In genomic region chr11:72239296-72239848, GRCh38 we compare ENCODE assay signal across 9 cellular contexts. TPM values are rescaled to one million over a fixed set of nuclear protein-coding genes. Genes with fewer than 3 reads are reported as not detected.
DNase-seq lines count a peak whose midpoint lies in the region; ATAC-seq, FAIRE-seq and TF ChIP-seq lines count a peak whose summit lies in the region.
"Had no signal": no experiment of that assay in that cellular context is flagged by ENCODE, and none has a peak within 500 bp of the region (broad histone marks: within the 10 kb centered on the region; RNA-seq: fewer than 3 reads in every experiment).

No MANE protein-coding gene starts in this region.

- H3K79me2 ChIP-seq in DOHH2 (ENCODE audit: control insufficient read depth, low read length) (no peaks in the 10 kb centered on the region), astrocyte (ENCODE audit: insufficient read depth, low read length) (no peaks in the 10 kb centered on the region)

- 13% methylated on average over 9 to 26 of the region's 27 CpGs for WGBS in body of pancreas, 2 donors

- H3K4me1 Mint-ChIP-seq in astrocyte (ENCODE audit: low read depth, unreplicated experiment) = peaks cover 13% of the 10 kb centered on the region

- no peaks in the 10 kb centered on the region for H3K9me3 ChIP-seq in DOHH2 (ENCODE audit: control insufficient read depth, insufficient read depth, low read length)
- no peaks in the 10 kb centered on the region for H3K9me3 ChIP-seq in astrocyte (ENCODE audit: insufficient read depth, low read depth, low read length)
- H3K9me3 ChIP-seq in stomach smooth muscle (ENCODE audit: control insufficient read depth in 2 of 2, low read length in 2 of 2) = no peaks in the 10 kb centered on the region
- no peaks in the 10 kb centered on the region for H3K9me3 ChIP-seq in body of pancreas

- H3K27ac Mint-ChIP-seq in astrocyte (ENCODE audit: unreplicated experiment) = peak overlapping the region; percentile 59

- peak overlapping the region; percentile 5; the same call in 1 of the 2 replicates for H3K4me2 ChIP-seq in DOHH2 (ENCODE audit: low read length)
- peak overlapping the region; percentile 85 for H3K4me2 ChIP-seq in astrocyte (ENCODE audit: low read length)

- no peak for TF ChIP-seq CTCF in DOHH2 (IDR thresholded peaks at IDR 0.05; ENCODE audit: low read depth, low read length, poor library complexity, severe bottlenecking)
- no peak for TF ChIP-seq CTCF in astrocyte (IDR thresholded peaks at IDR 0.05; ENCODE audit: insufficient read depth, low read depth, low read length)
- TF ChIP-seq CTCF in body of pancreas (IDR thresholded peaks at IDR 0.05) = no peak

- peaks cover 41% of the 10 kb centered on the region for H3K36me3 ChIP-seq in DOHH2 (ENCODE audit: control insufficient read depth, low read length)
- H3K36me3 ChIP-seq in astrocyte (ENCODE audit: insufficient read depth, low read length) = peaks cover 17% of the 10 kb centered on the region
- H3K36me3 ChIP-seq in stomach smooth muscle (ENCODE audit: control insufficient read depth in 2 of 2, insufficient read depth in 2 of 2, low read length in 2 of 2) = peaks cover 12 to 25% of the 10 kb centered on the region in 2 donors
- no peaks in the 10 kb centered on the region for H3K36me3 ChIP-seq in body of pancreas (replicated peaks in 1 of 2; ENCODE audit: insufficient read depth in 1 of 2, low read depth in 2 of 2)

- peaks cover 16% of the 10 kb centered on the region for H3K36me3 Mint-ChIP-seq in astrocyte (ENCODE audit: low read depth, unreplicated experiment)

- H3K9ac ChIP-seq in astrocyte (ENCODE audit: low read length) (peak overlapping the region; percentile 40), stomach smooth muscle (ENCODE audit: low read length in 2 of 2) (peak overlapping the region; percentile 60)

- H2AFZ ChIP-seq in astrocyte (ENCODE audit: low read depth, low read length) = no peak overlapping the region

- H3K4me1 ChIP-seq in DOHH2 (ENCODE audit: control insufficient read depth, low read length) (peaks cover 3% of the 10 kb centered on the region; the same call in 1 of the 2 replicates), astrocyte (ENCODE audit: insufficient read depth, low read length) (peaks cover 26% of the 10 kb centered on the region), stomach smooth muscle (ENCODE audit: control insufficient read depth, insufficient read depth, low read length) (peaks cover 61% of the 10 kb centered on the region), body of pancreas (peaks cover 28% of the 10 kb centered on the region)

- ATAC-seq in body of pancreas (no peak), HG03135 (IDR thresholded peaks at IDR 0.05; ENCODE audit: unreplicated experiment) (no peak)

- DNase-seq in M059J (ENCODE audit: low read depth) = peak; percentile 81
- peak; percentile 41 for DNase-seq in astrocyte (ENCODE audit: low read depth)
- DNase-seq in islet precursor cell = peak; percentile 78
- DNase-seq in body of pancreas = no peak
- no peak for DNase-seq in NK-92 treated with Interleukin-12 subunit alpha and Interleukin-12 subunit beta, amount 100 ng/mL, for 24 hours (lab: John Stamatoyannopoulos, UW)

- peaks cover 8% of the 10 kb centered on the region for H3F3A ChIP-seq in DOHH2 (ENCODE audit: control insufficient read depth, insufficient read depth)

- no peaks in the 10 kb centered on the region for H3K9me2 ChIP-seq in DOHH2 (replicated peaks; ENCODE audit: control insufficient read depth, low read length)

- H3K4me3 Mint-ChIP-seq in astrocyte (ENCODE audit: unreplicated experiment) = peak overlapping the region; percentile 47

- H3K9me3 Mint-ChIP-seq in astrocyte (ENCODE audit: unreplicated experiment) = peaks cover 12% of the 10 kb centered on the region

- H3K4me3 ChIP-seq in DOHH2 (ENCODE audit: low read length) (no peak overlapping the region), astrocyte (ENCODE audit: insufficient read depth, low read depth, low read length) (peak overlapping the region; percentile 40), stomach smooth muscle (ENCODE audit: low read length in 2 of 2) (peak overlapping the region; percentile 46 to 69), body of pancreas (no peak overlapping the region)

- no peak for TF ChIP-seq POLR2A in body of pancreas (IDR thresholded peaks at IDR 0.05)

- no peak for FAIRE-seq in astrocyte (lab: Jason Lieb, UNC)

- H3K27me3 Mint-ChIP-seq in astrocyte (ENCODE audit: low read depth, unreplicated experiment) = peaks cover 34% of the 10 kb centered on the region

- intact Hi-C loops in body of pancreas (cut with DNase I) = no loop called here

- H3K27ac ChIP-seq in DOHH2 (ENCODE audit: low read depth, low read length) = no peak overlapping the region
- no peak overlapping the region for H3K27ac ChIP-seq in astrocyte (ENCODE audit: low read depth, low read length)
- H3K27ac ChIP-seq in stomach smooth muscle (ENCODE audit: low read length) = peak overlapping the region; percentile 77
- no peak overlapping the region for H3K27ac ChIP-seq in body of pancreas

- H3K27me3 ChIP-seq in DOHH2 (ENCODE audit: control insufficient read depth, low read length) = peaks cover 34% of the 10 kb centered on the region
- peaks cover 38% of the 10 kb centered on the region for H3K27me3 ChIP-seq in astrocyte (ENCODE audit: insufficient read depth, low read length)
- peaks cover 24 to 25% of the 10 kb centered on the region in 2 donors for H3K27me3 ChIP-seq in stomach smooth muscle (ENCODE audit: control insufficient read depth in 1 of 2, insufficient read depth in 2 of 2, low read length in 2 of 2)
- H3K27me3 ChIP-seq in body of pancreas = peaks cover 0 to 32% of the 10 kb centered on the region in 2 donors

- H4K20me1 ChIP-seq in DOHH2 (ENCODE audit: control insufficient read depth, insufficient read depth, low read depth, low read length) (peaks cover 9% of the 10 kb centered on the region; the same call in 1 of the 2 replicates), astrocyte (ENCODE audit: insufficient read depth, low read length) (peaks cover 53% of the 10 kb centered on the region)

RNA-seq across cellular contexts. Expression of gene PHOX2A, which starts 4.6 kb away (rescaled TPM):
- not detected in 2 replicates for total RNA-seq in M059J (2014; rRNA removed; shearing (Covaris generic))
- 0.36 TPM in 1 of 2 replicates, not detected in the other for total RNA-seq in astrocyte
- total RNA-seq in body of pancreas = not detected
- total RNA-seq: pulmonary artery endothelial cell had no signal

RNA-seq across cellular contexts. Expression of gene INPPL1, which starts 14.8 kb away (rescaled TPM):
- 31.8 and 55.5 TPM in 2 replicates for total RNA-seq in M059J (2014; rRNA removed; shearing (Covaris generic))
- total RNA-seq in astrocyte (274 and 276 TPM in 2 replicates), body of pancreas (10 to 100 TPM; 47.2 to 53.7 TPM)

RNA-seq across cellular contexts. Expression of gene FOLR2, which starts 22.8 kb away (rescaled TPM):
- total RNA-seq in M059J (2014; rRNA removed; shearing (Covaris generic)) = not detected in 2 replicates
- total RNA-seq in astrocyte (not detected in 2 replicates), body of pancreas (10 to 100 TPM; 11.4 to 49.1 TPM)
- total RNA-seq: pulmonary artery endothelial cell had no signal

RNA-seq across cellular contexts. Expression of gene FOLR1, which starts 47.4 kb away (rescaled TPM):
- total RNA-seq in M059J (2014; rRNA removed; shearing (Covaris generic)) = 1.4 and 2.8 TPM in 2 replicates
- total RNA-seq in astrocyte (3.2 and 3.6 TPM in 2 replicates), body of pancreas (1 to 10 TPM in 1 of 2 donors, under 1 TPM in 1; 0.52 to 3.0 TPM)
- total RNA-seq: pulmonary artery endothelial cell had no signal

Comparison
In these comparisons a context has a peak if more than half of its experiments do, and no peak if none do; other contexts are left out.
1. H3K4me3 ChIP-seq: peak in astrocyte (single experiment) and stomach smooth muscle (2 of 2); none in DOHH2 (single experiment) and body of pancreas (0 of 2).
2. DNase-seq: peak in M059J (single experiment), astrocyte (single experiment) and islet precursor cell (single experiment); none in body of pancreas (0 of 4) and NK-92 treated with Interleukin-12 subunit alpha and Interleukin-12 subunit beta, amount 100 ng/mL, for 24 hours (single experiment).
3. RNA of gene FOLR2, which starts 22.8 kb away (total RNA-seq): 11.4 to 49.1 TPM in body of pancreas; not detected in M059J and not detected in astrocyte; every median in the first group is over 10 times any median in the second.